ENCODE assay signal across 8 cellular contexts in the genomic region with DNA sequence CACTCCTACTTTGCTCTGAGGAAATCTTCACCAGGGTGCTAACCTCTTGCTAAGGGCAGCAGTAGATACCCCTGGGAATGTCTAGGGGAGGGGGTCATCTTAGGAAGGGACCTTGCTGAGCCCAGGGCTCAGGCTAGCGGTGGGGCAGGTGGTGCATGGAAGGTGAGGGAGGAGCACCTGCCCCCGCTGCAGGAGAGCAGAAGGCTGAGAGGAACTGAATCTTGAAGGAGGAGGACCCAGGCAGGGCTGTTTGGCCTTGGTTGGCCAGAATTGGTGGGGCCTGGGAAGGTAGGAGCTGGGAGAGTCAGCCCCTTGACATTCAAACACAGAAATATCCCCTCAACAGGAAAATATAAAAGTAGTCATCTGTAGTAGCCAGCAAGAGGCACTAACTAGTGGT. TPM values are rescaled to one million over a fixed set of nuclear protein-coding genes. Genes with fewer than 3 reads are reported as not detected.
A peak's percentile ranks its signal among the peaks of the same experiment; 100 is the strongest.
DNase-seq lines count a peak whose midpoint lies in the region; ATAC-seq and TF ChIP-seq lines count a peak whose summit lies in the region.

No MANE protein-coding gene starts in this region.

- H3K4me1 Mint-ChIP-seq in natural killer cell: peaks cover 40 to 46% of the 10 kb centered on the region in 2 donors
- H3K4me1 Mint-ChIP-seq in osteocyte (ENCODE audit: unreplicated experiment): peaks cover 14% of the 10 kb centered on the region

- H3K27me3 ChIP-seq in H7 (ENCODE audit: control insufficient read depth, insufficient read depth, low read length): no peaks in the 10 kb centered on the region

- no peaks in the 10 kb centered on the region for H3K27me3 Mint-ChIP-seq in natural killer cell (ENCODE audit: low read depth in 2 of 2)
- no peaks in the 10 kb centered on the region for H3K27me3 Mint-ChIP-seq in osteocyte (ENCODE audit: unreplicated experiment)

- no peak overlapping the region for H3K4me3 ChIP-seq in H7 (ENCODE audit: insufficient read depth, low read depth, low read length)

- no peaks in the 10 kb centered on the region for H3K36me3 ChIP-seq in H7 (replicated peaks; ENCODE audit: control insufficient read depth, insufficient read depth, low read length)

- DNase-seq in H7: peak; percentile 47
- DNase-seq in RPMI8226: peak; percentile 75
- DNase-seq in natural killer cell: no peak
- no peak for DNase-seq in GOT3 (lab: John Stamatoyannopoulos, UW)
- DNase-seq in NCI-H2227 (lab: John Stamatoyannopoulos, UW; ENCODE audit: unreplicated experiment): no peak
- DNase-seq in midbrain (lab: John Stamatoyannopoulos, UW): no peak
- DNase-seq in osteocyte (ENCODE audit: extremely low spot score, unreplicated experiment): no peak

- intact Hi-C loops in natural killer cell (cut with micrococcal nuclease): no loop called here

- TF ChIP-seq CTCF in natural killer cell (IDR thresholded peaks at IDR 0.05) (no peak), osteocyte (IDR thresholded peaks at IDR 0.05) (no peak)

- ATAC-seq in GM18498 (IDR thresholded peaks at IDR 0.05; ENCODE audit: unreplicated experiment) (peak; percentile 37), natural killer cell (no peak)

- H3K27ac Mint-ChIP-seq in natural killer cell (peak overlapping the region; percentile 90 to 93), osteocyte (ENCODE audit: unreplicated experiment) (no peak overlapping the region)

- H3K9me3 Mint-ChIP-seq in natural killer cell (no peaks in the 10 kb centered on the region), osteocyte (ENCODE audit: unreplicated experiment) (no peaks in the 10 kb centered on the region)

- H3K36me3 Mint-ChIP-seq in natural killer cell (no peaks in the 10 kb centered on the region), osteocyte (ENCODE audit: unreplicated experiment) (no peaks in the 10 kb centered on the region)

- H3K4me3 Mint-ChIP-seq in natural killer cell (peak overlapping the region; percentile 79), osteocyte (ENCODE audit: unreplicated experiment) (no peak overlapping the region)

RNA-seq across cellular contexts. Expression of gene CALHM3, which starts 7.0 kb away (rescaled TPM):
- 0.10 and 0.15 TPM in 2 replicates for total RNA-seq in H7 (2014; rRNA removed; shearing (Covaris generic))
- total RNA-seq in natural killer cell: not detected
- total RNA-seq in osteocyte: not detected in 2 replicates

RNA-seq across cellular contexts. Expression of gene CALHM1, which starts 13.3 kb away (rescaled TPM):
- 0.07 TPM in 1 of 2 replicates, not detected in the other for total RNA-seq in H7 (2014; rRNA removed; shearing (Covaris generic))
- total RNA-seq in natural killer cell (under 1 TPM in 2 of 3 donors, not detected in 1; 0.23 to 0.57 TPM), osteocyte (not detected in 2 replicates)

RNA-seq across cellular contexts. Expression of gene CALHM2, which starts 19.8 kb away (rescaled TPM):
- 2.4 and 3.4 TPM in 2 replicates for total RNA-seq in H7 (2014; rRNA removed; shearing (Covaris generic))
- 10 to 100 TPM; 26.6 to 55.2 (median 37.2) TPM for total RNA-seq in natural killer cell
- 1.9 and 2.1 TPM in 2 replicates for total RNA-seq in osteocyte

RNA-seq across cellular contexts. Expression of gene NEURL1, which starts 21.5 kb away (rescaled TPM):
- total RNA-seq in H7 (2014; rRNA removed; shearing (Covaris generic)): 7.9 and 16.5 TPM in 2 replicates
- total RNA-seq in natural killer cell: 1 to 10 TPM in 2 of 3 donors, under 1 TPM in 1; 0.95 to 8.5 (median 1.5) TPM
- total RNA-seq in osteocyte: 1.0 and 2.5 TPM in 2 replicates

Comparison
In these comparisons a context has a peak if more than half of its experiments do, and no peak if none do; other contexts are left out.
1. DNase-seq: peak in H7 (single experiment) and RPMI8226 (single experiment); none in natural killer cell (single experiment), GOT3 (single experiment), NCI-H2227 (single experiment), midbrain (single experiment) and osteocyte (single experiment).